In the genomic region with DNA sequence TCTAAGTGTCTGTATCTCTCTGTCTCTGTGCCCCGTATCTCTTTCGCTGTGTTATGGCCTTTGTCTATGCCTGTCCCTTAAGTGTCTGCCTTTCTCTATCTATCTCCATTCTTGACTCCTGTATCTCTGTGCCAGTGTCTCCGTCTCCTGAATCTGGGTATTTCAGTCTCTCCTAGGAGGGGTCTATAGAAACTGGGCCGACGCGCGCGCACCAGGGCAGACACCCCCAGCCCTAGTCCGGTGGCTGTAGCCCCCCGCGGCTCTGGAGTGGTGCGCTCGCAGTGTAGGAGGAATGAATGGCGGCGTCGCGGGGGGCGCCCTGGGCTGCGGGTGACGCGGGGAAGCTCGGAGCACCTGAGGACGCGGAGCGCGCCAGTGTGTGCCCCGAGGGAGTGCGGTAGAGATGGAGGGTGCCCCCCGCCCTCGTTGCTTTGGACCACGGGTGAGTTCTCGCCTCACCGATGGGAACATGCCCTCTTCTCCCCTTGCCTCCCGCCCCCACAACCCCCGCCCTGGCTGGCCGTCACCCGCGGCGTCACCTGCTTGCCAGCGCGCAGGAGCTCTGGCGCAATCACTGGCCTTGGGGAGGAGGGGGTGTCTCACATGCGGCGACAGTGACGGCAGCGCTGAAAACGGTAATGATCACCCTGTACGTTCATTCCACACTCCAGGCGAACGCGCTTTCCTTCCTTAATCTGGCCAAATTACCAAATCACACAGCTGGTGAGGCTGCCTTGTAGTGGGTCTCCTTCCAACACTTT, we compare ENCODE assay signal across 8 cellular contexts. TPM values are rescaled to one million over a fixed set of nuclear protein-coding genes. Genes with fewer than 3 reads are reported as not detected.
DNase-seq lines count a peak whose midpoint lies in the region; ATAC-seq and TF ChIP-seq lines count a peak whose summit lies in the region.

No MANE protein-coding gene starts in this region.

- H3K36me3 Mint-ChIP-seq in brain: no peaks in the 10 kb centered on the region
- H3K36me3 Mint-ChIP-seq in naive thymus-derived CD4-positive, alpha-beta T cell: peaks cover 4 to 15% (median 8%) of the 10 kb centered on the region in 5 donors

- peaks cover 23% of the 10 kb centered on the region for H3K4me1 Mint-ChIP-seq in brain
- peaks cover 18 to 27% (median 21%) of the 10 kb centered on the region in 7 donors for H3K4me1 Mint-ChIP-seq in naive thymus-derived CD4-positive, alpha-beta T cell

- peaks cover 72% of the 10 kb centered on the region for H3K27me3 Mint-ChIP-seq in brain
- peaks cover 41 to 61% (median 46%) of the 10 kb centered on the region in 5 donors for H3K27me3 Mint-ChIP-seq in naive thymus-derived CD4-positive, alpha-beta T cell

- peak overlapping the region; percentile 26 for H3K4me3 ChIP-seq in naive thymus-derived CD4-positive, alpha-beta T cell (ENCODE audit: low read length)

- peak overlapping the region; percentile 86 to 95 (median 91) for H3K4me3 Mint-ChIP-seq in brain
- peak overlapping the region; percentile 80 to 98 (median 88) for H3K4me3 Mint-ChIP-seq in naive thymus-derived CD4-positive, alpha-beta T cell

- POLR2A ChIA-PET in naive thymus-derived CD4-positive, alpha-beta T cell (lab: Charles Lee): interaction anchor here (0.9 kb wide), 1 partner anchor 12 kb away, joined by 3 read pairs; no protein-coding TSS in a partner anchor

- H3K4me1 ChIP-seq in naive thymus-derived CD4-positive, alpha-beta T cell (ENCODE audit: control insufficient read depth in 2 of 2, insufficient read depth in 2 of 2, low read length in 2 of 2): peaks cover 15 to 20% of the 10 kb centered on the region in 2 donors

- no peaks in the 10 kb centered on the region for H3K36me3 ChIP-seq in naive thymus-derived CD4-positive, alpha-beta T cell (ENCODE audit: control insufficient read depth in 2 of 3, insufficient read depth in 3 of 3, low read length in 3 of 3)

- H3K27ac Mint-ChIP-seq in brain: peak overlapping the region; percentile 2 to 89 (median 82)
- H3K27ac Mint-ChIP-seq in naive thymus-derived CD4-positive, alpha-beta T cell: peak overlapping the region in 6 of 9 donors; percentile 0 to 63 (median 6)

- intact Hi-C loops in naive thymus-derived CD4-positive, alpha-beta T cell (cut with micrococcal nuclease): loop anchor here in 1 of 2 donors (5.0 kb wide), 1 partner anchor 35 kb away; the partner anchor contains the start of gene VWA5B2

- no peaks in the 10 kb centered on the region for H3K9me3 ChIP-seq in naive thymus-derived CD4-positive, alpha-beta T cell (ENCODE audit: control insufficient read depth in 2 of 3, low read length in 3 of 3)

- TF ChIP-seq CTCF in brain (conservative IDR thresholded peaks at IDR 0.05): no peak

- no peak overlapping the region for H3K27ac ChIP-seq in naive thymus-derived CD4-positive, alpha-beta T cell (ENCODE audit: low read depth, low read length)

- H3K27me3 ChIP-seq in naive thymus-derived CD4-positive, alpha-beta T cell (ENCODE audit: control insufficient read depth in 2 of 2, insufficient read depth in 2 of 2, low read length in 2 of 2): peaks cover 0 to 18% of the 10 kb centered on the region in 2 donors

- peak; percentile 41 for DNase-seq in activated CD8-positive, alpha-beta memory T cell treated with anti-CD3 and anti-CD28 coated beads, Interleukin-2, amount 50 U/mL, for 4 hours
- no peak for DNase-seq in activated CD8-positive, alpha-beta memory T cell treated with anti-CD3 and anti-CD28 coated beads for 24 hours
- peak; percentile 92 for DNase-seq in NCI-H69 (lab: John Stamatoyannopoulos, UW)
- peak in 1 of 9 donors; percentile 26 for DNase-seq in naive thymus-derived CD4-positive, alpha-beta T cell
- no peak for DNase-seq in NK-92 treated with Interleukin-12 subunit alpha and Interleukin-12 subunit beta, amount 100 ng/mL, for 24 hours (lab: John Stamatoyannopoulos, UW)
- DNase-seq in COLO829 (ENCODE audit: low spot score): no peak

- ATAC-seq in naive thymus-derived CD4-positive, alpha-beta T cell: peak; percentile 15
- ATAC-seq in HG03354 (IDR thresholded peaks at IDR 0.05; ENCODE audit: poor library complexity, severe bottlenecking, unreplicated experiment): no peak

- CTCF ChIA-PET in naive thymus-derived CD4-positive, alpha-beta T cell (lab: Charles Lee): interaction anchor here (0.6 kb wide), 1 partner anchor 173 kb away, joined by 3 read pairs; no protein-coding TSS in a partner anchor

- peaks cover 3 to 18% (median 4%) of the 10 kb centered on the region in 5 experiments for H3K9me3 Mint-ChIP-seq in brain
- H3K9me3 Mint-ChIP-seq in naive thymus-derived CD4-positive, alpha-beta T cell: peaks cover 0 to 8% (median 4%) of the 10 kb centered on the region in 11 donors

RNA-seq across cellular contexts. Expression of gene CAMK2N2, which starts 1.0 kb away (rescaled TPM):
- polyA plus RNA-seq in brain (ENCODE audit: insufficient read depth, low read depth, low replicate concordance): 94.8 TPM
- not detected for total RNA-seq in naive thymus-derived CD4-positive, alpha-beta T cell
- polyA plus RNA-seq in naive thymus-derived CD4-positive, alpha-beta T cell: not detected

RNA-seq across cellular contexts. Expression of gene EEF1AKMT4, which starts 12.9 kb away (rescaled TPM):
- polyA plus RNA-seq in brain (ENCODE audit: insufficient read depth, low read depth, low replicate concordance): 1.5 TPM
- total RNA-seq in naive thymus-derived CD4-positive, alpha-beta T cell: 1 to 10 TPM in 4 of 5 experiments, under 1 TPM in 1; 0.27 to 6.6 (median 2.2) TPM
- 1 to 10 TPM; 2.4 to 4.4 TPM for polyA plus RNA-seq in naive thymus-derived CD4-positive, alpha-beta T cell

RNA-seq across cellular contexts. Expression of gene ECE2, which starts 13.5 kb away (rescaled TPM):
- polyA plus RNA-seq in brain (ENCODE audit: insufficient read depth, low read depth, low replicate concordance): 9.5 TPM
- total RNA-seq in naive thymus-derived CD4-positive, alpha-beta T cell: not detected
- not detected for polyA plus RNA-seq in naive thymus-derived CD4-positive, alpha-beta T cell

RNA-seq across cellular contexts. Expression of gene ALG3, which starts 13.6 kb away (rescaled TPM):
- polyA plus RNA-seq in brain (ENCODE audit: insufficient read depth, low read depth, low replicate concordance): 27.6 TPM
- total RNA-seq in naive thymus-derived CD4-positive, alpha-beta T cell: 10 to 100 TPM; 19.4 to 51.0 (median 39.1) TPM
- 10 to 100 TPM; 51.6 to 80.3 TPM for polyA plus RNA-seq in naive thymus-derived CD4-positive, alpha-beta T cell

RNA-seq across cellular contexts. Expression of gene VWA5B2, which starts 33.0 kb away (rescaled TPM):
- polyA plus RNA-seq in brain (ENCODE audit: insufficient read depth, low read depth, low replicate concordance): 8.0 TPM
- total RNA-seq in naive thymus-derived CD4-positive, alpha-beta T cell: not detected
- not detected for polyA plus RNA-seq in naive thymus-derived CD4-positive, alpha-beta T cell

Comparison
In these comparisons a context has a peak if more than half of its experiments do, and no peak if none do; other contexts are left out.
1. DNase-seq: peak in activated CD8-positive, alpha-beta memory T cell treated with anti-CD3 and anti-CD28 coated beads, Interleukin-2, amount 50 U/mL, for 4 hours (single experiment) and NCI-H69 (single experiment); none in activated CD8-positive, alpha-beta memory T cell treated with anti-CD3 and anti-CD28 coated beads for 24 hours (single experiment), NK-92 treated with Interleukin-12 subunit alpha and Interleukin-12 subunit beta, amount 100 ng/mL, for 24 hours (single experiment) and COLO829 (single experiment).
2. RNA of gene CAMK2N2, which starts 1.0 kb away (polyA plus RNA-seq): 94.8 TPM in brain (single experiment); not detected in naive thymus-derived CD4-positive, alpha-beta T cell; every median in the first group is over 10 times any median in the second.
3. RNA of gene ECE2, which starts 13.5 kb away (polyA plus RNA-seq): 9.5 TPM in brain (single experiment); not detected in naive thymus-derived CD4-positive, alpha-beta T cell; every median in the first group is over 10 times any median in the second.